ENCODE assay signal across 20 cellular contexts in genomic region chr1:163436133-163436532, GRCh38.
"Had no signal": no experiment of that assay in that cellular context is flagged by ENCODE, and none has a peak within 500 bp of the region (broad histone marks: within the 10 kb centered on the region; RNA-seq: fewer than 3 reads in every experiment).

No MANE protein-coding gene starts in this region.

- ATAC-seq: activated CD4-positive, CD25-positive, alpha-beta regulatory T cell treated with anti-CD3 and anti-CD28 coated beads, Interleukin-2, amount 50 U/mL, for 24 hours; left cardiac atrium; stimulated activated naive CD8-positive, alpha-beta T cell treated with anti-CD3 and anti-CD28 coated beads, Interleukin-15, amount 100 ng/mL, for 72 hours had no signal

- H3K36me3 Mint-ChIP-seq: immature natural killer cell, neural progenitor cell had no signal

- H3K9me3 ChIP-seq: ovary, testis had no signal

- H3K4me3 ChIP-seq: cardiac muscle cell, coronary artery, lung, neural progenitor cell, ovary, testis, upper lobe of left lung had no signal

- H3K9ac ChIP-seq: neural progenitor cell had no signal

- H3K27ac Mint-ChIP-seq: activated naive CD4-positive, alpha-beta T cell treated with anti-CD3 and anti-CD28 coated beads for 36 hours; activated T-helper 2 cell treated with anti-CD3 and anti-CD28 coated beads, Interferon-gamma antibody, Interleukin-2, Interleukin-4, amounts not matched to agents 10 μg/mL and 5 μg/mL and 100 μg/mL, durations not matched to agents 14 hours and 24 hours and 36 hours; immature natural killer cell; naive B cell; neural progenitor cell; stimulated activated naive CD8-positive, alpha-beta T cell treated with anti-CD3 and anti-CD28 coated beads, Interleukin-15, amount 100 ng/mL, for 72 hours had no signal

- DNase-seq: activated naive CD4-positive, alpha-beta T cell treated with anti-CD3 and anti-CD28 coated beads for 36 hours; effector CD8-positive, alpha-beta T cell; foreskin melanocyte; head of caudate nucleus; immature natural killer cell; left cardiac atrium; midbrain; naive B cell; ovary; stimulated activated CD4-positive, alpha-beta T cell treated with anti-CD3 and anti-CD28 coated beads, Interleukin-1b, Interleukin-23, amount 100 ng/mL, for 48 hours; stimulated activated naive CD8-positive, alpha-beta T cell treated with anti-CD3 and anti-CD28 coated beads, Interleukin-15, amount 100 ng/mL, for 72 hours; T-helper 9 cell; testis; upper lobe of left lung had no signal

- H3K4me1 Mint-ChIP-seq: immature natural killer cell; naive B cell; stimulated activated naive CD8-positive, alpha-beta T cell treated with anti-CD3 and anti-CD28 coated beads, Interleukin-15, amount 100 ng/mL, for 72 hours had no signal

- H3K4me3 Mint-ChIP-seq: activated naive CD4-positive, alpha-beta T cell treated with anti-CD3 and anti-CD28 coated beads for 36 hours; immature natural killer cell; naive B cell; neural progenitor cell; stimulated activated naive CD8-positive, alpha-beta T cell treated with anti-CD3 and anti-CD28 coated beads, Interleukin-15, amount 100 ng/mL, for 72 hours had no signal

- H3K27ac ChIP-seq: cardiac muscle cell, coronary artery, neural progenitor cell, ovary, testis, upper lobe of left lung had no signal

- H3K27me3 ChIP-seq: cardiac muscle cell, neural progenitor cell, ovary, testis, upper lobe of left lung had no signal

- H3K36me3 ChIP-seq: cardiac muscle cell, neural progenitor cell, ovary, upper lobe of left lung had no signal

- H3K4me1 ChIP-seq: neural progenitor cell, testis, upper lobe of left lung had no signal
